1 cellular context compared by ENCODE assay signal in genomic region chr18:70422061-70422965, GRCh38.
TF ChIP-seq lines count a peak whose summit lies in the region.

No MANE protein-coding gene starts in this region.

TF ChIP-seq in SK-N-SH treated with all-trans-retinoic acid at 6 μM for 48 hours, 23 proteins besides CTCF, POLR2A, EP300 and RAD21 (continued from another document):
- TF ChIP-seq, protein P1, sequence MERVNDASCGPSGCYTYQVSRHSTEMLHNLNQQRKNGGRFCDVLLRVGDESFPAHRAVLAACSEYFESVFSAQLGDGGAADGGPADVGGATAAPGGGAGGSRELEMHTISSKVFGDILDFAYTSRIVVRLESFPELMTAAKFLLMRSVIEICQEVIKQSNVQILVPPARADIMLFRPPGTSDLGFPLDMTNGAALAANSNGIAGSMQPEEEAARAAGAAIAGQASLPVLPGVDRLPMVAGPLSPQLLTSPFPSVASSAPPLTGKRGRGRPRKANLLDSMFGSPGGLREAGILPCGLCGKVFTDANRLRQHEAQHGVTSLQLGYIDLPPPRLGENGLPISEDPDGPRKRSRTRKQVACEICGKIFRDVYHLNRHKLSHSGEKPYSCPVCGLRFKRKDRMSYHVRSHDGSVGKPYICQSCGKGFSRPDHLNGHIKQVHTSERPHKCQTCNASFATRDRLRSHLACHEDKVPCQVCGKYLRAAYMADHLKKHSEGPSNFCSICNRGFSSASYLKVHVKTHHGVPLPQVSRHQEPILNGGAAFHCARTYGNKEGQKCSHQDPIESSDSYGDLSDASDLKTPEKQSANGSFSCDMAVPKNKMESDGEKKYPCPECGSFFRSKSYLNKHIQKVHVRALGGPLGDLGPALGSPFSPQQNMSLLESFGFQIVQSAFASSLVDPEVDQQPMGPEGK (CRISPR knock-in tag; IDR thresholded peaks at IDR 0.05; ENCODE audit: borderline replicate concordance): peak; percentile 100
- TF ChIP-seq ZFP3 (CRISPR knock-in tag; IDR thresholded peaks at IDR 0.05): 0 out of 2 replicates have a peak, but pooled peaks have one; percentile 50
